19 cellular contexts compared by ENCODE assay signal in genomic region chr4:2062808-2063524, GRCh38. TPM values are rescaled to one million over a fixed set of nuclear protein-coding genes. Genes with fewer than 3 reads are reported as not detected.
DNase-seq lines count a peak whose midpoint lies in the region; ATAC-seq, FAIRE-seq and TF ChIP-seq lines count a peak whose summit lies in the region.
"Had no signal": no experiment of that assay in that cellular context is flagged by ENCODE, and none has a peak within 500 bp of the region (broad histone marks: within the 10 kb centered on the region; RNA-seq: fewer than 3 reads in every experiment).

No MANE protein-coding gene starts in this region.

- H3K4me1 ChIP-seq in kidney (ENCODE audit: control insufficient read depth in 1 of 2, insufficient read depth in 1 of 2, low read depth in 1 of 2, low read length in 2 of 2) (peaks cover 0 to 9% of the 10 kb centered on the region in 2 donors), stomach (peaks cover 20 to 33% (median 31%) of the 10 kb centered on the region in 4 donors)

- H3K9ac ChIP-seq in kidney (ENCODE audit: low read length in 2 of 2) = no peak overlapping the region

- H3K27ac ChIP-seq in kidney (ENCODE audit: low read depth in 2 of 2, low read length in 2 of 2) = no peak overlapping the region
- no peak overlapping the region for H3K27ac ChIP-seq in stomach
- H3K27ac ChIP-seq: BLaER1 treated with 17β-estradiol and CSF1 and Interleukin-3, amounts not matched to agents 10 nM and 100 nM had no signal

- H3K36me3 Mint-ChIP-seq in activated CD4-positive, alpha-beta T cell treated with anti-CD3 and anti-CD28 coated beads for 36 hours (ENCODE audit: low read depth) = no peaks in the 10 kb centered on the region
- H3K36me3 Mint-ChIP-seq in activated CD4-positive, alpha-beta T cell treated with anti-CD3 and anti-CD28 coated beads, Interleukin-2, amount 10 ng/mL, durations not matched to agents 7 days and 5 days (ENCODE audit: low read depth) = no peaks in the 10 kb centered on the region

- H3K9me3 Mint-ChIP-seq in activated CD4-positive, alpha-beta T cell treated with anti-CD3 and anti-CD28 coated beads for 36 hours (ENCODE audit: low read depth) = no peaks in the 10 kb centered on the region
- no peaks in the 10 kb centered on the region for H3K9me3 Mint-ChIP-seq in activated CD4-positive, alpha-beta T cell treated with anti-CD3 and anti-CD28 coated beads, Interleukin-2, amount 10 ng/mL, durations not matched to agents 7 days and 5 days

- peaks cover 14 to 74% (median 32%) of the 10 kb centered on the region in 3 donors for H3K27me3 ChIP-seq in stomach

- no peak for FAIRE-seq in kidney (lab: Jason Lieb, UNC)
- FAIRE-seq: A204.1, RCC 7860 had no signal

- no peaks in the 10 kb centered on the region for H3K4me1 Mint-ChIP-seq in activated CD4-positive, alpha-beta T cell treated with anti-CD3 and anti-CD28 coated beads for 36 hours
- no peaks in the 10 kb centered on the region for H3K4me1 Mint-ChIP-seq in activated CD4-positive, alpha-beta T cell treated with anti-CD3 and anti-CD28 coated beads, Interleukin-2, amount 10 ng/mL, durations not matched to agents 7 days and 5 days

- H3K4me3 ChIP-seq in kidney (ENCODE audit: low read length in 2 of 2) = no peak overlapping the region
- H3K4me3 ChIP-seq in stomach = no peak overlapping the region
- H3K4me3 ChIP-seq: BLaER1 treated with 17β-estradiol and CSF1 and Interleukin-3, amounts not matched to agents 10 nM and 100 nM had no signal

- H3K36me3 ChIP-seq in kidney (ENCODE audit: control insufficient read depth in 1 of 2, insufficient read depth in 2 of 2, low read length in 2 of 2) = no peaks in the 10 kb centered on the region
- no peaks in the 10 kb centered on the region for H3K36me3 ChIP-seq in stomach

- POLR2A ChIA-PET in activated CD4-positive, alpha-beta T cell treated with anti-CD3 and anti-CD28 coated beads for 36 hours (lab: Charles Lee) = no interaction called here
- POLR2A ChIA-PET in activated CD4-positive, alpha-beta T cell treated with anti-CD3 and anti-CD28 coated beads, Interleukin-2, amount 10 ng/mL, durations not matched to agents 7 days and 5 days (lab: Charles Lee) = no interaction called here

- H3K27me3 Mint-ChIP-seq in activated CD4-positive, alpha-beta T cell treated with anti-CD3 and anti-CD28 coated beads for 36 hours = peaks cover 2% of the 10 kb centered on the region
- peaks cover 5% of the 10 kb centered on the region for H3K27me3 Mint-ChIP-seq in activated CD4-positive, alpha-beta T cell treated with anti-CD3 and anti-CD28 coated beads, Interleukin-2, amount 10 ng/mL, durations not matched to agents 7 days and 5 days

- no peak for ATAC-seq in activated CD4-positive, alpha-beta T cell treated with anti-CD3 and anti-CD28 coated beads for 36 hours

- no peak for TF ChIP-seq RAD21 in Ishikawa (IDR thresholded peaks at IDR 0.05; ENCODE audit: low read depth)

- peak; percentile 27 for DNase-seq in activated CD4-positive, alpha-beta T cell treated with anti-CD3 and anti-CD28 coated beads for 36 hours
- no peak for DNase-seq in activated CD4-positive, alpha-beta T cell treated with anti-CD3 and anti-CD28 coated beads, Interleukin-2, amount 10 ng/mL, durations not matched to agents 7 days and 5 days
- DNase-seq in kidney (peak; percentile 73), posterior vena cava (ENCODE audit: low spot score) (peak; percentile 79), hypothalamus (lab: John Stamatoyannopoulos, UW) (no peak), DMS79 (lab: John Stamatoyannopoulos, UW) (no peak), stomach (no peak)
- DNase-seq: DMS 273 treated with DMSO at 0.1 percent for 48 hours, EL, IMR-90, NCI-H1105 treated with DMSO at 0.1 percent for 48 hours, NCI-H187 treated with DMSO at 0.1 percent for 48 hours, NCI-H69, SIG-M5 had no signal

- intact Hi-C loops in activated CD4-positive, alpha-beta T cell treated with anti-CD3 and anti-CD28 coated beads for 36 hours (cut with DNase I, micrococcal nuclease) = no loop called here
- intact Hi-C loops in kidney (cut with DNase I) = no loop called here
- intact Hi-C loops in posterior vena cava (cut with DNase I) = no loop called here
- intact Hi-C loops in stomach (cut with DNase I; ENCODE audit: low total_unique reads) = no loop called here

- TF ChIP-seq EP300 in Ishikawa (IDR thresholded peaks at IDR 0.05; ENCODE audit: borderline replicate concordance) (no peak), stomach (IDR thresholded peaks at IDR 0.05) (no peak)

- TF ChIP-seq POLR2A in stomach (IDR thresholded peaks at IDR 0.05) = no peak

- no peak overlapping the region for H3K4me3 Mint-ChIP-seq in activated CD4-positive, alpha-beta T cell treated with anti-CD3 and anti-CD28 coated beads for 36 hours
- no peak overlapping the region for H3K4me3 Mint-ChIP-seq in activated CD4-positive, alpha-beta T cell treated with anti-CD3 and anti-CD28 coated beads, Interleukin-2, amount 10 ng/mL, durations not matched to agents 7 days and 5 days

- H3K27ac Mint-ChIP-seq in activated CD4-positive, alpha-beta T cell treated with anti-CD3 and anti-CD28 coated beads for 36 hours = no peak overlapping the region
- H3K27ac Mint-ChIP-seq in activated CD4-positive, alpha-beta T cell treated with anti-CD3 and anti-CD28 coated beads, Interleukin-2, amount 10 ng/mL, durations not matched to agents 7 days and 5 days = no peak overlapping the region

- H3K9me3 ChIP-seq in kidney (ENCODE audit: control insufficient read depth in 1 of 2, low read length in 2 of 2) (no peaks in the 10 kb centered on the region), stomach (no peaks in the 10 kb centered on the region)
- H3K9me3 ChIP-seq: BLaER1 treated with 17β-estradiol and CSF1 and Interleukin-3, amounts not matched to agents 10 nM and 100 nM had no signal

- WGBS in stomach, 5 donors = 50 to 75% (median 64%) methylated on average over 12 to 16 of the region's 16 CpGs

- TF ChIP-seq CTCF in kidney (IDR thresholded peaks at IDR 0.05; ENCODE audit: borderline replicate concordance, extremely low read depth, insufficient read depth) (no peak), stomach (IDR thresholded peaks at IDR 0.05) (no peak)

- CTCF ChIA-PET in activated CD4-positive, alpha-beta T cell treated with anti-CD3 and anti-CD28 coated beads for 36 hours (lab: Charles Lee) = no interaction called here
- CTCF ChIA-PET in activated CD4-positive, alpha-beta T cell treated with anti-CD3 and anti-CD28 coated beads, Interleukin-2, amount 10 ng/mL, durations not matched to agents 7 days and 5 days (lab: Charles Lee) = interaction anchor here (0.8 kb wide), 1 partner anchor 9 kb away, joined by 3 read pairs; no protein-coding TSS in a partner anchor

TF ChIP-seq in Ishikawa, 13 proteins besides CTCF, POLR2A, EP300 and RAD21:
- peak; percentile 63 for TF ChIP-seq NFIC (IDR thresholded peaks at IDR 0.05)
- TF ChIP-seq TEAD4 (IDR thresholded peaks at IDR 0.05) = no peak

RNA-seq across cellular contexts. Expression of gene NAT8L, which starts 3.8 kb away (rescaled TPM):
- total RNA-seq in activated CD4-positive, alpha-beta T cell treated with anti-CD3 and anti-CD28 coated beads for 36 hours = under 1 TPM; 0.39 to 0.55 TPM
- total RNA-seq in activated CD4-positive, alpha-beta T cell treated with anti-CD3 and anti-CD28 coated beads, Interleukin-2, amount 10 ng/mL, durations not matched to agents 7 days and 5 days = under 1 TPM in 1 of 2 experiments, not detected in 1; 0.07 TPM
- total RNA-seq in kidney = 2.7 TPM
- polyA plus RNA-seq in kidney (ENCODE audit: insufficient read depth, low read depth, low replicate concordance) = 12.5 TPM
- under 1 TPM; 0.19 to 0.52 TPM for total RNA-seq in posterior vena cava
- total RNA-seq in stomach = under 1 TPM in 1 of 5 donors, not detected in 4; 0.73 TPM
- under 1 TPM; 0.31 to 0.55 (median 0.46) TPM for polyA plus RNA-seq in stomach
- total RNA-seq: HT-29, IMR-90 had no signal

RNA-seq across cellular contexts. Expression of gene NELFA, which starts 54.2 kb away (rescaled TPM):
- 10 to 100 TPM; 41.6 to 48.3 TPM for total RNA-seq in activated CD4-positive, alpha-beta T cell treated with anti-CD3 and anti-CD28 coated beads for 36 hours
- total RNA-seq in activated CD4-positive, alpha-beta T cell treated with anti-CD3 and anti-CD28 coated beads, Interleukin-2, amount 10 ng/mL, durations not matched to agents 7 days and 5 days = 10 to 100 TPM; 34.7 to 36.2 TPM
- total RNA-seq in kidney (39.1 TPM), posterior vena cava (10 to 100 TPM; 16.2 to 17.3 TPM), stomach (10 to 100 TPM in 4 of 5 donors, 1 to 10 TPM in 1; 5.8 to 82.9 (median 21.0) TPM)
- polyA plus RNA-seq in kidney (ENCODE audit: insufficient read depth, low read depth, low replicate concordance) (17.8 TPM), stomach (10 to 100 TPM; 13.6 to 28.5 (median 15.5) TPM)

Comparison
In these comparisons a context has a peak if more than half of its experiments do, and no peak if none do; other contexts are left out.
1. DNase-seq: peak in activated CD4-positive, alpha-beta T cell treated with anti-CD3 and anti-CD28 coated beads for 36 hours (single experiment), kidney (single experiment) and posterior vena cava (single experiment); none in activated CD4-positive, alpha-beta T cell treated with anti-CD3 and anti-CD28 coated beads, Interleukin-2, amount 10 ng/mL, durations not matched to agents 7 days and 5 days (single experiment), hypothalamus (0 of 51), DMS79 (single experiment) and stomach (single experiment).